19 cellular contexts compared by ENCODE assay signal in the genomic region with DNA sequence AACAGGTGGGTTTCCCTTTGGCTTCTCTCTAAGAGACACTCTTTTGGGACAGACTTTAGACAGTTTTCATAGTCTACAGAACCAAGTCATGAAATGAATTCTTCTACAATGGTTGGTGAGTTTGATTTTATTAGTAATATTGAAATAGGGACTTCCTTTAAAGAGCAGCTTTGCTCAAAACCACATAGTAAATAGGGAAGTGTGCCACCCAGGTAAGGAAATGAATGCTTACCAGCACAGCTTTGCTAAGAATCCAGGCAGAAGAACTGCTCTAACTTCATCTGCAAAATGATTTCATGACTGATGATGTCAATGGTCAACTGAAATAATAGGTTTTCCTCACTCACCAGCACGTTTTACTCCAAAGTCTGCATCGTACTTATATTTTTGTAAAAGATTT.
DNase-seq lines count a peak whose midpoint lies in the region; ATAC-seq and TF ChIP-seq lines count a peak whose summit lies in the region.
"Had no signal": no experiment of that assay in that cellular context is flagged by ENCODE, and none has a peak within 500 bp of the region (broad histone marks: within the 10 kb centered on the region; RNA-seq: fewer than 3 reads in every experiment).

No MANE protein-coding gene starts in this region.

- H3K4me1 ChIP-seq in OCI-LY3 (ENCODE audit: low read length) (peaks cover 35% of the 10 kb centered on the region), right cardiac atrium (ENCODE audit: control insufficient read depth, insufficient read depth, low read length) (no peaks in the 10 kb centered on the region)
- H3K4me1 ChIP-seq: BE2C, HAP-1 had no signal

- ATAC-seq in GM18868 (IDR thresholded peaks at IDR 0.05; ENCODE audit: unreplicated experiment) (peak; percentile 88), HG03060 (IDR thresholded peaks at IDR 0.05; ENCODE audit: low read depth, unreplicated experiment) (peak; percentile 58), GM21576 (IDR thresholded peaks at IDR 0.05; ENCODE audit: unreplicated experiment) (no peak), right cardiac atrium (no peak), GM18858 (IDR thresholded peaks at IDR 0.05; ENCODE audit: unreplicated experiment) (no peak)

- 84% methylated on average over 2 of the region's 2 CpGs for WGBS in right cardiac atrium

- no peak for TF ChIP-seq CTCF in OCI-LY3 (IDR thresholded peaks at IDR 0.05; ENCODE audit: low read depth, low read length)

- no peaks in the 10 kb centered on the region for H4K20me1 ChIP-seq in OCI-LY3 (ENCODE audit: insufficient read depth, low read length)

- peak overlapping the region; percentile 60 for H3K27ac ChIP-seq in OCI-LY3 (ENCODE audit: low read length)
- no peak overlapping the region for H3K27ac ChIP-seq in right cardiac atrium (ENCODE audit: low read length)

- no peaks in the 10 kb centered on the region for H3K79me2 ChIP-seq in OCI-LY3 (ENCODE audit: low read length)

- H3K9ac ChIP-seq in OCI-LY3 (ENCODE audit: low read length), result no peak overlapping the region

- no peaks in the 10 kb centered on the region for H3K36me3 ChIP-seq in OCI-LY3 (replicated peaks; ENCODE audit: low read depth, low read length)
- H3K36me3 ChIP-seq: BE2C, HAP-1 had no signal

- H3K4me3 ChIP-seq in OCI-LY3 (ENCODE audit: low read length), result no peak overlapping the region
- H3K4me3 ChIP-seq in right cardiac atrium (ENCODE audit: low read length), result no peak overlapping the region
- H3K4me3 ChIP-seq: HAP-1 had no signal

- DNase-seq in right cardiac atrium (no peak), glomerular visceral epithelial cell (ENCODE audit: extremely low spot score) (no peak)
- DNase-seq: BE2C; CD4-positive, alpha-beta memory T cell; DMS79 treated with DMSO at 0.1 percent for 48 hours; GF-D8; Karpas-422; MM.1S; NCI-H1105 treated with DMSO at 0.1 percent for 48 hours; NCI-H1930; NCI-H2171 treated with DMSO at 0.1 percent for 48 hours; NCI-H510A treated with DMSO at 0.1 percent for 48 hours; RPMI8226 had no signal

- H3K4me2 ChIP-seq in OCI-LY3 (ENCODE audit: low read length), result peak overlapping the region; percentile 66

- H3K27me3 ChIP-seq in OCI-LY3 (ENCODE audit: low read depth, low read length) (no peaks in the 10 kb centered on the region; the same call in 1 of the 2 replicates), right cardiac atrium (ENCODE audit: control insufficient read depth, insufficient read depth) (no peaks in the 10 kb centered on the region)
- H3K27me3 ChIP-seq: BE2C had no signal

- H3K9me3 ChIP-seq in OCI-LY3 (ENCODE audit: insufficient read depth, low read length) (no peaks in the 10 kb centered on the region), right cardiac atrium (ENCODE audit: control insufficient read depth, low read length) (no peaks in the 10 kb centered on the region)
- H3K9me3 ChIP-seq: BE2C, HAP-1 had no signal

- H2AFZ ChIP-seq in OCI-LY3 (ENCODE audit: low read depth, low read length), result no peak overlapping the region

- intact Hi-C loops in right cardiac atrium (cut with DNase I), result no loop called here

Comparison
In these comparisons a context has a peak if more than half of its experiments do, and no peak if none do; other contexts are left out.
1. ATAC-seq: peak in GM18868 (single experiment) and HG03060 (single experiment); none in GM21576 (single experiment), right cardiac atrium (0 of 2) and GM18858 (single experiment).